ENCODE assay signal across 8 cellular contexts in the genomic region with DNA sequence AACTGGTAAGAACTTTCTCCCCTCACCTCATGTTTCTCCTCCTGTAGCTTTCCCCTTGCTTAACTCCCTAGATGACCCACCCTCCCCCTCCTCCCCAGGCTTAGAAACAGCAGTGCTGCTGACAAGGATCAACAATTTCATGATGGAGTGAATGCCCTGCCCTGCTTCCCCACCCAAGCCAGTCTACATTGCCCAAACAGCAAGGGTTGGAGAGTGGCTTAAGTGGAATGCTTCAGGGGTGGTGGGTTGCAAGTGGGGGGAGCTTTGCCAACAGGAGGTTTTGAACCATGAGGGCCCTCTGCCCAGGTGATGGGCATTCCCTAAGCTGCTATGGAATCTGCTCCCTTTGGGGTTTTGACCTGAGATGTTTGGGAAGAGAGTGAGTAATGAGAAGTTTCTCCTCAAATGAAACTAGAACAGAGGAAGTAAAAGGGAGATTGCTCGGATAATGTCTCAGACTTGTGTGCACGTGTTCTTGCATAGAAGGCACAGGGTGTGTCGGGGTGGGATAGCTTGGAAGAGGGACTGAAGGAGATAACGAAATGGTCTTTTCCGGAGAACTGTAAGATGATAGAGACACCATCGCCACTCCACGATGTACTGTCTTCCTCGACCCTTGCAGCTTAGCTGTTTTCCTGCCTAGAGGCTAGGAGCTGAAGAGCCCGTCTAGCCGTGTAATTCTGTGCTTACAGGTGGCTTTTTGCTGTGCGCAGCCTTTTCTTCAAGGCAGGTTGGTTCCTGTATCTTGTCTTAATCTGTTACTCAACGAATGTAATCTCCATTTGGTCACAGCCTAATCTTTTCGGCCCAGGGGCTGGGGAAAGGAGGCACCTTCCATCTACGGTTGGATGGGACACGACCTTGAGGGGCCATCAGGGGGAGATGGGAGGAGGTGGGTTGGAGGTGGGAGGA. TPM values are rescaled to one million over a fixed set of nuclear protein-coding genes. Genes with fewer than 3 reads are reported as not detected.
DNase-seq lines count a peak whose midpoint lies in the region; ATAC-seq, FAIRE-seq and TF ChIP-seq lines count a peak whose summit lies in the region.

No MANE protein-coding gene starts in this region.

- H3K4me3 ChIP-seq in HepG2 (replicated peaks in 1 of 3; ENCODE audit: insufficient read depth in 1 of 3, low read depth in 2 of 3, low read length in 3 of 3) (peak overlapping the region; percentile 34 to 80 (median 47)), vagina (peak overlapping the region; percentile 56 to 58)

- TF ChIP-seq RAD21 in HepG2 (CRISPR knock-in tag; IDR thresholded peaks at IDR 0.05) = no peak

- no peaks in the 10 kb centered on the region for H3K79me2 ChIP-seq in HepG2 (ENCODE audit: insufficient read depth, low read length)

- intact Hi-C loops in HepG2 (cut with micrococcal nuclease; ENCODE audit: unreplicated experiment) (loop anchor here (5.0 kb wide), 1 partner anchor 141 kb away; a partner anchor contains a TSS), vagina (cut with DNase I) (no loop called here)

- no TSS peak for BruUV-seq in HepG2 (replicated peaks; lab: Mats Ljungman, UMichigan)

- CTCF ChIA-PET in HepG2 (lab: Yijun Ruan, JAX; ENCODE audit: low intra/inter-chr PET ratio, low total read pairs) = no interaction called here

- no peak for TF ChIP-seq POLR2A in HepG2 (IDR thresholded peaks at IDR 0.05; ENCODE audit: insufficient read depth in 1 of 2, low read depth in 2 of 2, low read length in 2 of 2)
- TF ChIP-seq POLR2A in vagina (IDR thresholded peaks at IDR 0.05) = no peak

- TF ChIP-seq CTCF in HepG2 (CRISPR knock-in tag; IDR thresholded peaks at IDR 0.05) = no peak
- no peak for TF ChIP-seq CTCF in vagina (IDR thresholded peaks at IDR 0.05)

- H3K27me3 ChIP-seq in HepG2 (ENCODE audit: control insufficient read depth in 1 of 2, insufficient read depth in 2 of 2, low read length in 2 of 2) (no peaks in the 10 kb centered on the region), vagina (no peaks in the 10 kb centered on the region)

- in situ Hi-C loops in HepG2 (cut with HindIII; ENCODE audit: extremely low pct_ligation_motif_present, low pct_unique_long_range_greater_than_20kb) = no loop called here

- WGBS in HepG2 (ENCODE audit: low lambda C conversion rate) = 59% methylated on average over 13 of the region's 15 CpGs

- FAIRE-seq in HepG2 (lab: Jason Lieb, UNC) = no peak

- no peak overlapping the region for H2AFZ ChIP-seq in HepG2 (ENCODE audit: low read length)

- POLR2A ChIA-PET in HepG2 (lab: Yijun Ruan, JAX) = interaction anchor here (1.7 kb wide), 1 partner anchor 10 kb away, joined by 9 read pairs; a partner anchor contains a TSS

- no peaks in the 10 kb centered on the region for H3K9me3 Mint-ChIP-seq in stimulated activated naive CD8-positive, alpha-beta T cell treated with anti-CD3 and anti-CD28 coated beads, Interleukin-15, Interleukin-2, amounts not matched to agents 100 ng/mL and 50 ng/mL, for 24 hours
- no peaks in the 10 kb centered on the region for H3K9me3 Mint-ChIP-seq in activated naive CD8-positive, alpha-beta T cell treated with anti-CD3 and anti-CD28 coated beads for 36 hours

- peaks cover 22% of the 10 kb centered on the region for H3K4me1 ChIP-seq in HepG2 (ENCODE audit: insufficient read depth, low read length)
- peaks cover 5% of the 10 kb centered on the region for H3K4me1 ChIP-seq in vagina

- peaks cover 6% of the 10 kb centered on the region for H3K27me3 Mint-ChIP-seq in stimulated activated naive CD8-positive, alpha-beta T cell treated with anti-CD3 and anti-CD28 coated beads, Interleukin-15, Interleukin-2, amounts not matched to agents 100 ng/mL and 50 ng/mL, for 24 hours
- peaks cover 4% of the 10 kb centered on the region for H3K27me3 Mint-ChIP-seq in activated naive CD8-positive, alpha-beta T cell treated with anti-CD3 and anti-CD28 coated beads for 36 hours

- no peak for ATAC-seq in stimulated activated naive CD8-positive, alpha-beta T cell treated with anti-CD3 and anti-CD28 coated beads, Interleukin-15, Interleukin-2, amounts not matched to agents 100 U/mL and 50 U/mL, for 24 hours
- ATAC-seq in HepG2 = no peak

- H3K36me3 ChIP-seq in HepG2 (replicated peaks in 1 of 2; ENCODE audit: control insufficient read depth in 1 of 2, insufficient read depth in 2 of 2, low read length in 2 of 2) (no peaks in the 10 kb centered on the region), vagina (no peaks in the 10 kb centered on the region)

- peak overlapping the region; percentile 82 for H3K4me2 ChIP-seq in HepG2 (ENCODE audit: low read depth, low read length)

- H3K9me3 ChIP-seq in HepG2 (ENCODE audit: low read length) (no peaks in the 10 kb centered on the region), vagina (no peaks in the 10 kb centered on the region)

- peak overlapping the region; percentile 89 for H3K4me3 Mint-ChIP-seq in stimulated activated naive CD8-positive, alpha-beta T cell treated with anti-CD3 and anti-CD28 coated beads, Interleukin-15, Interleukin-2, amounts not matched to agents 100 ng/mL and 50 ng/mL, for 24 hours
- peak overlapping the region; percentile 88 for H3K4me3 Mint-ChIP-seq in activated naive CD8-positive, alpha-beta T cell treated with anti-CD3 and anti-CD28 coated beads for 36 hours

- H3K36me3 Mint-ChIP-seq in stimulated activated naive CD8-positive, alpha-beta T cell treated with anti-CD3 and anti-CD28 coated beads, Interleukin-15, Interleukin-2, amounts not matched to agents 100 ng/mL and 50 ng/mL, for 24 hours (ENCODE audit: low read depth) = no peaks in the 10 kb centered on the region
- no peaks in the 10 kb centered on the region for H3K36me3 Mint-ChIP-seq in activated naive CD8-positive, alpha-beta T cell treated with anti-CD3 and anti-CD28 coated beads for 36 hours

- 0 out of 2 replicates have a peak overlapping the region, but pooled peaks have one; percentile 34 for H3K9ac ChIP-seq in HepG2 (ENCODE audit: insufficient read depth, low read depth, low read length)

- H3K27ac ChIP-seq in HepG2 (ENCODE audit: extremely low read length, insufficient read depth, low read length) (no peak overlapping the region), vagina (peak overlapping the region; percentile 58)

- H4K20me1 ChIP-seq in HepG2 (ENCODE audit: insufficient read depth, low read length) = no peaks in the 10 kb centered on the region

- no peak for DNase-seq in stimulated activated naive CD8-positive, alpha-beta T cell treated with anti-CD3 and anti-CD28 coated beads, Interleukin-15, Interleukin-2, amounts not matched to agents 100 U/mL and 50 U/mL, for 24 hours
- DNase-seq in activated naive CD8-positive, alpha-beta T cell treated with anti-CD3 and anti-CD28 coated beads for 36 hours = no peak
- DNase-seq in HepG2 (ENCODE audit: low spot score) = no peak
- DNase-seq in vagina (ENCODE audit: extremely low spot score in 2 of 2) = peak in 1 of 2 donors; percentile 77
- DNase-seq in iPS-NIHi11 (ENCODE audit: low spot score) = no peak
- no peak for DNase-seq in stimulated activated CD4-positive, alpha-beta T cell treated with anti-CD3 and anti-CD28 coated beads, Interleukin-1b, Interleukin-23, amount 100 ng/mL, for 48 hours
- DNase-seq in SHP77 (lab: John Stamatoyannopoulos, UW) = no peak

- peak overlapping the region; percentile 63 for H3K27ac Mint-ChIP-seq in stimulated activated naive CD8-positive, alpha-beta T cell treated with anti-CD3 and anti-CD28 coated beads, Interleukin-15, Interleukin-2, amounts not matched to agents 100 ng/mL and 50 ng/mL, for 24 hours
- peak overlapping the region; percentile 92 for H3K27ac Mint-ChIP-seq in activated naive CD8-positive, alpha-beta T cell treated with anti-CD3 and anti-CD28 coated beads for 36 hours

- no peak for TF ChIP-seq EP300 in HepG2 (IDR thresholded peaks at IDR 0.05; ENCODE audit: low read depth in 2 of 2, low read length in 2 of 2)
- TF ChIP-seq EP300 in HepG2 (CRISPR knock-in tag; IDR thresholded peaks at IDR 0.05; ENCODE audit: borderline replicate concordance) = no peak

- peaks cover 22% of the 10 kb centered on the region for H3K4me1 Mint-ChIP-seq in stimulated activated naive CD8-positive, alpha-beta T cell treated with anti-CD3 and anti-CD28 coated beads, Interleukin-15, Interleukin-2, amounts not matched to agents 100 ng/mL and 50 ng/mL, for 24 hours (ENCODE audit: low read depth)
- peaks cover 11% of the 10 kb centered on the region for H3K4me1 Mint-ChIP-seq in activated naive CD8-positive, alpha-beta T cell treated with anti-CD3 and anti-CD28 coated beads for 36 hours

RNA-seq across cellular contexts. Expression of a gene that starts 10.1 kb away (rescaled TPM):
- not detected for total RNA-seq in activated naive CD8-positive, alpha-beta T cell treated with anti-CD3 and anti-CD28 coated beads for 36 hours
- total RNA-seq in HepG2 (2016; rRNA removed; fragmentation: Illumina TruSeq; extraction: Trizol) (0.04 TPM in 1 of 2 replicates, not detected in the other), vagina (not detected)
- total RNA-seq in HepG2 (2016; cell fraction: cytosol; rRNA removed; fragmentation: Illumina TruSeq; extraction: Trizol; ENCODE audit: low read depth) = not detected in 2 replicates
- not detected in 2 replicates for total RNA-seq in HepG2 (2016; cell fraction: insoluble cytoplasmic fraction; rRNA removed; fragmentation: Illumina TruSeq; extraction: Trizol)
- not detected in 2 replicates for total RNA-seq in HepG2 (2016; cell fraction: membrane; rRNA removed; fragmentation: Illumina TruSeq; extraction: Trizol)
- total RNA-seq in HepG2 (2016; cell fraction: nucleus; rRNA removed; fragmentation: Illumina TruSeq; extraction: Trizol) = not detected in 2 replicates
- polyA plus RNA-seq in HepG2 (2011; rRNA removed) = 0.08 TPM in 1 of 2 replicates, not detected in the other
- 0.04 and 0.05 TPM in 2 replicates for polyA plus RNA-seq in HepG2 (2011; cell fraction: cytosol; rRNA removed)
- 0.28 and 0.53 TPM in 2 replicates for polyA plus RNA-seq in HepG2 (2011; cell fraction: nucleus; rRNA removed)
- 0.07 and 0.09 TPM in 2 replicates for polyA plus RNA-seq in HepG2 (2012)
- not detected in 2 replicates for polyA plus RNA-seq in HepG2 (2016; cell fraction: cytosol; fragmentation: Illumina TruSeq; extraction: Trizol; ENCODE audit: low read depth)
- polyA plus RNA-seq in HepG2 (2016; cell fraction: insoluble cytoplasmic fraction; fragmentation: Illumina TruSeq; extraction: Trizol; ENCODE audit: low read depth) = not detected in 2 replicates
- polyA plus RNA-seq in HepG2 (2016; cell fraction: membrane; fragmentation: Illumina TruSeq; extraction: Trizol; ENCODE audit: low read depth) = not detected in 2 replicates
- not detected in 2 replicates for polyA plus RNA-seq in HepG2 (2016; cell fraction: nucleus; fragmentation: Illumina TruSeq; extraction: Trizol; ENCODE audit: insufficient read depth, low read depth)
- 0.18 and 0.61 TPM in 2 replicates for polyA minus RNA-seq in HepG2 (2011; rRNA and poly(A)+ RNA removed; ENCODE audit: low replicate concordance)
- polyA minus RNA-seq in HepG2 (2011; cell fraction: cytosol; rRNA and poly(A)+ RNA removed) = not detected in 2 replicates
- 0.26 TPM in 1 of 2 replicates, not detected in the other for polyA minus RNA-seq in HepG2 (2011; cell fraction: nucleus; rRNA and poly(A)+ RNA removed)

RNA-seq across cellular contexts. Expression of a gene that starts 11.4 kb away (rescaled TPM):
- 10 to 100 TPM; 22.8 to 25.8 TPM for total RNA-seq in activated naive CD8-positive, alpha-beta T cell treated with anti-CD3 and anti-CD28 coated beads for 36 hours
- 19.4 and 27.2 TPM in 2 replicates for total RNA-seq in HepG2 (2016; rRNA removed; fragmentation: Illumina TruSeq; extraction: Trizol)
- 6.6 and 7.1 TPM in 2 replicates for total RNA-seq in HepG2 (2016; cell fraction: cytosol; rRNA removed; fragmentation: Illumina TruSeq; extraction: Trizol; ENCODE audit: low read depth)
- 20.2 and 26.2 TPM in 2 replicates for total RNA-seq in HepG2 (2016; cell fraction: insoluble cytoplasmic fraction; rRNA removed; fragmentation: Illumina TruSeq; extraction: Trizol)
- 12.9 and 17.9 TPM in 2 replicates for total RNA-seq in HepG2 (2016; cell fraction: membrane; rRNA removed; fragmentation: Illumina TruSeq; extraction: Trizol)
- total RNA-seq in HepG2 (2016; cell fraction: nucleus; rRNA removed; fragmentation: Illumina TruSeq; extraction: Trizol) = 8.2 and 12.6 TPM in 2 replicates
- 8.1 and 9.9 TPM in 2 replicates for polyA plus RNA-seq in HepG2 (2011; rRNA removed)
- polyA plus RNA-seq in HepG2 (2011; cell fraction: cytosol; rRNA removed) = 8.0 and 9.9 TPM in 2 replicates
- 7.2 and 8.8 TPM in 2 replicates for polyA plus RNA-seq in HepG2 (2011; cell fraction: nucleus; rRNA removed)
- 8.5 and 14.8 TPM in 2 replicates for polyA plus RNA-seq in HepG2 (2012)
- polyA plus RNA-seq in HepG2 (2016; cell fraction: cytosol; fragmentation: Illumina TruSeq; extraction: Trizol; ENCODE audit: low read depth) = 8.2 and 8.9 TPM in 2 replicates
- polyA plus RNA-seq in HepG2 (2016; cell fraction: insoluble cytoplasmic fraction; fragmentation: Illumina TruSeq; extraction: Trizol; ENCODE audit: low read depth) = 21.7 and 24.9 TPM in 2 replicates
- 11.1 and 14.3 TPM in 2 replicates for polyA plus RNA-seq in HepG2 (2016; cell fraction: membrane; fragmentation: Illumina TruSeq; extraction: Trizol; ENCODE audit: low read depth)
- polyA plus RNA-seq in HepG2 (2016; cell fraction: nucleus; fragmentation: Illumina TruSeq; extraction: Trizol; ENCODE audit: insufficient read depth, low read depth) = 19.8 and 22.3 TPM in 2 replicates
- polyA minus RNA-seq in HepG2 (2011; rRNA and poly(A)+ RNA removed; ENCODE audit: low replicate concordance) = 7.0 and 23.9 TPM in 2 replicates
- polyA minus RNA-seq in HepG2 (2011; cell fraction: cytosol; rRNA and poly(A)+ RNA removed) = 8.4 and 8.6 TPM in 2 replicates
- 5.4 and 10.7 TPM in 2 replicates for polyA minus RNA-seq in HepG2 (2011; cell fraction: nucleus; rRNA and poly(A)+ RNA removed)
- 27.0 TPM for total RNA-seq in vagina
